Comparison of ENCODE assay signal across 1 cellular context in the genomic region with DNA sequence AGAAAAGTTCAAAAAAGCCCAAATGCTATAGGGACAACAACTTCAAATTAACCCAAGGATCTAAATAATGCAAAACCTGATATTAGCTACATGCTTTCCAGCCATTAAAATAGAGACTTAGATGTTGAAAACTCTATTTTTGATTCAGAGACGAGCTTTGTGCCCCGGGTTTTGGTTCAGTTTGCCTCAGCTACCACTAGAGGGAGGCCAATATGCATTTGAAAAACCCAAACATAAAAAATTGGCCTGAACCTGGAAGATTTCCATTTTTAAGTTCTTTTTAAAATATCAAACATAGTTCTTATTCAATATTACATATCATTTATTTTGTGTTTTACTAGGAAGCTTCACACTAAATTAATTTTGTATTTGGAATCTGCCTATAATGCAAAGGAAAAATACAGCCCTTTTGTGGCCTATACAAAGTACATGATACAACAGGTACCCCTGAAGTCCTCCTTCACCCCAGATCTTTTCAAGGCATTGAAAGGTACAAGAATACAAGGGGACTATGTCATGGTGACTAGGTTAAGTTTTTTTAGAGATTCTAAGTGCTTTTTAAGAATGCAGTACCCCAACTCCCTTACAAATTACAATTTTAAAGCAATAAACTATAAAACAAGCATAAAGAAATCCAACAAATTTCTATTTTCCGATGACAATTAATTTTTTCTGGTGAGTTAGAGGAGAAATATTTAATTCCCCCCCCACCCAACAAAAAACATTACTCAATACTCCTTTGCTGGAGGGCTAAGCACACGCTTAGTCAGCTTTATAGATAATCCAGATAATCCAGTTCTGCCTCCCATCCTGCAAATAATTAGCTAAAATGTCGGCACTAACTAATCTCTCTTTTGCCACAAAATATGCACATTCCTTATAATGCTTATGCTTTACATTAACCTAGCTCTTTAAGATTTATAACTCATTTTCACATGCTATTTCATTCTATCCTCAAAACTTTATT.
TF ChIP-seq lines count a peak whose summit lies in the region.

No MANE protein-coding gene starts in this region.

TF ChIP-seq in A549, 52 proteins besides CTCF, POLR2A, EP300 and RAD21 (continued from another document):
- TF ChIP-seq KDM5A (IDR thresholded peaks at IDR 0.05) (no peak), BHLHE40 (IDR thresholded peaks at IDR 0.05; ENCODE audit: low read depth, low read length) (no peak), JUNB (IDR thresholded peaks at IDR 0.05) (no peak), RARB (CRISPR knock-in tag; IDR thresholded peaks at IDR 0.05) (no peak), CBX8 (IDR thresholded peaks at IDR 0.05) (no peak), HOXB13 (CRISPR knock-in tag; IDR thresholded peaks at IDR 0.05; ENCODE audit: low read depth) (no peak), JUN (IDR thresholded peaks at IDR 0.05) (0 out of 5 replicates have a peak, but pooled peaks of 1 of the 2 experiments have one; percentile 41), NR3C1 (IDR thresholded peaks at IDR 0.05) (no peak), HDAC2 (IDR thresholded peaks at IDR 0.05) (no peak), TP53 (CRISPR knock-in tag; IDR thresholded peaks at IDR 0.05) (no peak), E2F6 (IDR thresholded peaks at IDR 0.05; ENCODE audit: borderline replicate concordance, low read depth) (no peak), SMC3 (IDR thresholded peaks at IDR 0.05) (peak; percentile 77), MAFK (IDR thresholded peaks at IDR 0.05; ENCODE audit: partially characterized antibody) (peak; percentile 26)
- TF ChIP-seq, protein P1, sequence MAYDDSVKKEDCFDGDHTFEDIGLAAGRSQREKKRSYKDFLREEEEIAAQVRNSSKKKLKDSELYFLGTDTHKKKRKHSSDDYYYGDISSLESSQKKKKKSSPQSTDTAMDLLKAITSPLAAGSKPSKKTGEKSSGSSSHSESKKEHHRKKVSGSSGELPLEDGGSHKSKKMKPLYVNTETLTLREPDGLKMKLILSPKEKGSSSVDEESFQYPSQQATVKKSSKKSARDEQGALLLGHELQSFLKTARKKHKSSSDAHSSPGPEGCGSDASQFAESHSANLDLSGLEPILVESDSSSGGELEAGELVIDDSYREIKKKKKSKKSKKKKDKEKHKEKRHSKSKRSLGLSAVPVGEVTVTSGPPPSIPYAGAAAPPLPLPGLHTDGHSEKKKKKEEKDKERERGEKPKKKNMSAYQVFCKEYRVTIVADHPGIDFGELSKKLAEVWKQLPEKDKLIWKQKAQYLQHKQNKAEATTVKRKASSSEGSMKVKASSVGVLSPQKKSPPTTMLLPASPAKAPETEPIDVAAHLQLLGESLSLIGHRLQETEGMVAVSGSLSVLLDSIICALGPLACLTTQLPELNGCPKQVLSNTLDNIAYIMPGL (CRISPR knock-in tag; IDR thresholded peaks at IDR 0.05; ENCODE audit: borderline replicate concordance) = no peak
- TF ChIP-seq, protein P2, sequence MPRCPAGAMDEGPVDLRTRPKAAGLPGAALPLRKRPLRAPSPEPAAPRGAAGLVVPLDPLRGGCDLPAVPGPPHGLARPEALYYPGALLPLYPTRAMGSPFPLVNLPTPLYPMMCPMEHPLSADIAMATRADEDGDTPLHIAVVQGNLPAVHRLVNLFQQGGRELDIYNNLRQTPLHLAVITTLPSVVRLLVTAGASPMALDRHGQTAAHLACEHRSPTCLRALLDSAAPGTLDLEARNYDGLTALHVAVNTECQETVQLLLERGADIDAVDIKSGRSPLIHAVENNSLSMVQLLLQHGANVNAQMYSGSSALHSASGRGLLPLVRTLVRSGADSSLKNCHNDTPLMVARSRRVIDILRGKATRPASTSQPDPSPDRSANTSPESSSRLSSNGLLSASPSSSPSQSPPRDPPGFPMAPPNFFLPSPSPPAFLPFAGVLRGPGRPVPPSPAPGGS (IDR thresholded peaks at IDR 0.05) = no peak
- TF ChIP-seq, protein P3, sequence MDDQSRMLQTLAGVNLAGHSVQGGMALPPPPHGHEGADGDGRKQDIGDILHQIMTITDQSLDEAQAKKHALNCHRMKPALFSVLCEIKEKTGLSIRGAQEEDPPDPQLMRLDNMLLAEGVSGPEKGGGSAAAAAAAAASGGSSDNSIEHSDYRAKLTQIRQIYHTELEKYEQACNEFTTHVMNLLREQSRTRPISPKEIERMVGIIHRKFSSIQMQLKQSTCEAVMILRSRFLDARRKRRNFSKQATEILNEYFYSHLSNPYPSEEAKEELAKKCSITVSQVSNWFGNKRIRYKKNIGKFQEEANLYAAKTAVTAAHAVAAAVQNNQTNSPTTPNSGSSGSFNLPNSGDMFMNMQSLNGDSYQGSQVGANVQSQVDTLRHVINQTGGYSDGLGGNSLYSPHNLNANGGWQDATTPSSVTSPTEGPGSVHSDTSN (IDR thresholded peaks at IDR 0.05) = no peak
- TF ChIP-seq, protein P4, sequence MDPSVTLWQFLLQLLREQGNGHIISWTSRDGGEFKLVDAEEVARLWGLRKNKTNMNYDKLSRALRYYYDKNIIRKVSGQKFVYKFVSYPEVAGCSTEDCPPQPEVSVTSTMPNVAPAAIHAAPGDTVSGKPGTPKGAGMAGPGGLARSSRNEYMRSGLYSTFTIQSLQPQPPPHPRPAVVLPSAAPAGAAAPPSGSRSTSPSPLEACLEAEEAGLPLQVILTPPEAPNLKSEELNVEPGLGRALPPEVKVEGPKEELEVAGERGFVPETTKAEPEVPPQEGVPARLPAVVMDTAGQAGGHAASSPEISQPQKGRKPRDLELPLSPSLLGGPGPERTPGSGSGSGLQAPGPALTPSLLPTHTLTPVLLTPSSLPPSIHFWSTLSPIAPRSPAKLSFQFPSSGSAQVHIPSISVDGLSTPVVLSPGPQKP (IDR thresholded peaks at IDR 0.05; ENCODE audit: low read depth, low read length) = no peak
- TF ChIP-seq, protein P5, sequence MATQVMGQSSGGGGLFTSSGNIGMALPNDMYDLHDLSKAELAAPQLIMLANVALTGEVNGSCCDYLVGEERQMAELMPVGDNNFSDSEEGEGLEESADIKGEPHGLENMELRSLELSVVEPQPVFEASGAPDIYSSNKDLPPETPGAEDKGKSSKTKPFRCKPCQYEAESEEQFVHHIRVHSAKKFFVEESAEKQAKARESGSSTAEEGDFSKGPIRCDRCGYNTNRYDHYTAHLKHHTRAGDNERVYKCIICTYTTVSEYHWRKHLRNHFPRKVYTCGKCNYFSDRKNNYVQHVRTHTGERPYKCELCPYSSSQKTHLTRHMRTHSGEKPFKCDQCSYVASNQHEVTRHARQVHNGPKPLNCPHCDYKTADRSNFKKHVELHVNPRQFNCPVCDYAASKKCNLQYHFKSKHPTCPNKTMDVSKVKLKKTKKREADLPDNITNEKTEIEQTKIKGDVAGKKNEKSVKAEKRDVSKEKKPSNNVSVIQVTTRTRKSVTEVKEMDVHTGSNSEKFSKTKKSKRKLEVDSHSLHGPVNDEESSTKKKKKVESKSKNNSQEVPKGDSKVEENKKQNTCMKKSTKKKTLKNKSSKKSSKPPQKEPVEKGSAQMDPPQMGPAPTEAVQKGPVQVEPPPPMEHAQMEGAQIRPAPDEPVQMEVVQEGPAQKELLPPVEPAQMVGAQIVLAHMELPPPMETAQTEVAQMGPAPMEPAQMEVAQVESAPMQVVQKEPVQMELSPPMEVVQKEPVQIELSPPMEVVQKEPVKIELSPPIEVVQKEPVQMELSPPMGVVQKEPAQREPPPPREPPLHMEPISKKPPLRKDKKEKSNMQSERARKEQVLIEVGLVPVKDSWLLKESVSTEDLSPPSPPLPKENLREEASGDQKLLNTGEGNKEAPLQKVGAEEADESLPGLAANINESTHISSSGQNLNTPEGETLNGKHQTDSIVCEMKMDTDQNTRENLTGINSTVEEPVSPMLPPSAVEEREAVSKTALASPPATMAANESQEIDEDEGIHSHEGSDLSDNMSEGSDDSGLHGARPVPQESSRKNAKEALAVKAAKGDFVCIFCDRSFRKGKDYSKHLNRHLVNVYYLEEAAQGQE (IDR thresholded peaks at IDR 0.05) = no peak
